28 cellular contexts compared by ENCODE assay signal in the genomic region with DNA sequence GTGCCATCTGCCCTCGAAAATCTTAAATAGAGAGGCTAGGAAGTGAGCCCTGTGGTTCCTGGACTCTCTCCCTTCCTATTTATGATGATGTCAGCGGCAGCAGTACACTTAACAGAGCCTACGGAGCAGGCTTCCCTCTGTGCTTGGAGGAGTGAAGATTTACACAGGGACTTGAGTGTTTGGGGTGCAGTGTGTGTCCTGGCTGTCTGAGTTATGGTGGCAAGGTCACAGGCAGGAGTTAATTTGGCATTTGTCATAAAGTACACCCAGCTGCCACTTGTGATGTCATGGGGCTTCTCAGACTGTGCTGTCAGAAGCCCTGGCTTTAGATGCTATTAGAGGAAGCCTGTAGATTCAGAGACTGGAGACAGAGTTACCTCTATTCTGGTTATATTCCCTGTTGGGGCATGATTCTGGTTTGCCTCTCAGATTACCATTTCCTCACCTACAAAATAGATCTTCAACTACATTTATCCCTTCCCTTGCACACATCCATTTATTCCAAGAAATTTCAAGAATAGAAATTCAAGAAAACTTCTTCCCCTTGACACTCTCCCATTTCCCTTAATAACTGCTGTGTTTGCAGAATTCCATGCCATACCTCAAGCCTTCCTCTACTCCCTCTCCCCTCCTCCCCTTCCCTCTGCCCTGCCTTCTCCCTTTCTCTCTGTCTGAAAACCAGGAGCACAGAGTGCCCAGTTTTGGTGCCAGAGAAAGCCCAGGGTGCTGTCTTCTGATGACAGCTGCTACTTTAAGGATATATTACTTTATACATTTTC.
A peak's percentile ranks its signal among the peaks of the same experiment; 100 is the strongest.
DNase-seq lines count a peak whose midpoint lies in the region; ATAC-seq and TF ChIP-seq lines count a peak whose summit lies in the region.
"Had no signal": no experiment of that assay in that cellular context is flagged by ENCODE, and none has a peak within 500 bp of the region (broad histone marks: within the 10 kb centered on the region; RNA-seq: fewer than 3 reads in every experiment).

No MANE protein-coding gene starts in this region.

- ATAC-seq in HG03378 (IDR thresholded peaks at IDR 0.05; ENCODE audit: unreplicated experiment) (no peak), HG03521 (IDR thresholded peaks at IDR 0.05; ENCODE audit: unreplicated experiment) (no peak)
- ATAC-seq: activated T-helper 17 cell treated with anti-CD3 and anti-CD28 coated beads, Interleukin-2, amount 50 U/mL, for 72 hours; naive thymus-derived CD4-positive, alpha-beta T cell had no signal

- H3K4me1 Mint-ChIP-seq in nephron (peaks cover 68% of the 10 kb centered on the region), type B pancreatic cell (ENCODE audit: unreplicated experiment) (peaks cover 28% of the 10 kb centered on the region)
- H3K4me1 Mint-ChIP-seq: activated CD4-positive, alpha-beta T cell treated with anti-CD3 and anti-CD28 coated beads, Interleukin-2, amount 10 ng/mL, durations not matched to agents 7 days and 5 days; activated T-helper 17 cell treated with anti-CD3 and anti-CD28 coated beads, Interleukin-2, amount 50 U/mL, for 72 hours; B cell; naive thymus-derived CD4-positive, alpha-beta T cell had no signal

- peaks cover 25% of the 10 kb centered on the region for H3K36me3 Mint-ChIP-seq in nephron (ENCODE audit: low read depth)
- H3K36me3 Mint-ChIP-seq in type B pancreatic cell = peaks cover 13% of the 10 kb centered on the region
- H3K36me3 Mint-ChIP-seq: naive thymus-derived CD4-positive, alpha-beta T cell had no signal

- peak overlapping the region; percentile 59 to 95 (median 81) for H3K27ac Mint-ChIP-seq in nephron
- peak overlapping the region; percentile 82 for H3K27ac Mint-ChIP-seq in type B pancreatic cell
- H3K27ac Mint-ChIP-seq: activated CD4-positive, alpha-beta T cell treated with anti-CD3 and anti-CD28 coated beads, Interleukin-2, amount 10 ng/mL, durations not matched to agents 7 days and 5 days; activated T-helper 17 cell treated with anti-CD3 and anti-CD28 coated beads, Interleukin-2, amount 50 U/mL, for 72 hours; B cell; naive thymus-derived CD4-positive, alpha-beta T cell had no signal

- H3K4me3 Mint-ChIP-seq in nephron = peak overlapping the region in 1 of 3 experiments; percentile 31
- no peak overlapping the region for H3K4me3 Mint-ChIP-seq in type B pancreatic cell
- H3K4me3 Mint-ChIP-seq: activated CD4-positive, alpha-beta T cell treated with anti-CD3 and anti-CD28 coated beads, Interleukin-2, amount 10 ng/mL, durations not matched to agents 7 days and 5 days; activated T-helper 17 cell treated with anti-CD3 and anti-CD28 coated beads, Interleukin-2, amount 50 U/mL, for 72 hours; B cell had no signal

- no peak overlapping the region for H3K4me3 ChIP-seq in ascending aorta
- H3K4me3 ChIP-seq: gastrocnemius medialis, tibial artery had no signal

- H3K4me1 ChIP-seq in ascending aorta = peaks cover 4 to 9% of the 10 kb centered on the region in 2 donors
- H3K4me1 ChIP-seq: parathyroid adenoma had no signal

- H3K27me3 ChIP-seq in ascending aorta = no peaks in the 10 kb centered on the region
- H3K27me3 ChIP-seq: brain microvascular endothelial cell, gastrocnemius medialis, tibial artery had no signal

- H3K9me3 Mint-ChIP-seq in nephron = no peaks in the 10 kb centered on the region
- no peaks in the 10 kb centered on the region for H3K9me3 Mint-ChIP-seq in type B pancreatic cell
- H3K9me3 Mint-ChIP-seq: activated CD4-positive, alpha-beta T cell treated with anti-CD3 and anti-CD28 coated beads, Interleukin-2, amount 10 ng/mL, durations not matched to agents 7 days and 5 days; activated T-helper 17 cell treated with anti-CD3 and anti-CD28 coated beads, Interleukin-2, amount 50 U/mL, for 72 hours had no signal

- H3K27me3 Mint-ChIP-seq in nephron (ENCODE audit: low read depth) (peaks cover 3% of the 10 kb centered on the region), type B pancreatic cell (no peaks in the 10 kb centered on the region)
- H3K27me3 Mint-ChIP-seq: activated CD4-positive, alpha-beta T cell treated with anti-CD3 and anti-CD28 coated beads, Interleukin-2, amount 10 ng/mL, durations not matched to agents 7 days and 5 days; activated T-helper 17 cell treated with anti-CD3 and anti-CD28 coated beads, Interleukin-2, amount 50 U/mL, for 72 hours had no signal

- H3K27ac ChIP-seq in ascending aorta = peak overlapping the region; percentile 7 to 18
- H3K27ac ChIP-seq: brain microvascular endothelial cell, gastrocnemius medialis, parathyroid adenoma, VCaP had no signal

- H3K9me3 ChIP-seq in ascending aorta = no peaks in the 10 kb centered on the region
- H3K9me3 ChIP-seq: gastrocnemius medialis, tibial artery had no signal

- H3K36me3 ChIP-seq in ascending aorta = no peaks in the 10 kb centered on the region
- H3K36me3 ChIP-seq: brain microvascular endothelial cell, gastrocnemius medialis had no signal

- intact Hi-C loops in ascending aorta (cut with DNase I) = no loop called here

- DNase-seq in SHP77 (lab: John Stamatoyannopoulos, UW) = peak; percentile 5 to 10
- DNase-seq in SHP77 treated with DMSO at 0.1 percent for 48 hours (lab: John Stamatoyannopoulos, UW) = no peak
- no peak for DNase-seq in ascending aorta (ENCODE audit: low spot score in 2 of 2)
- DNase-seq in type B pancreatic cell (ENCODE audit: extremely low spot score, unreplicated experiment) = no peak
- DNase-seq in stimulated activated CD4-positive, alpha-beta T cell treated with anti-CD3 and anti-CD28 coated beads, Interleukin-15, amount 100 ng/mL, for 24 hours = no peak
- DNase-seq: activated CD4-positive, alpha-beta T cell treated with anti-CD3 and anti-CD28 coated beads, Interleukin-2, amount 10 ng/mL, durations not matched to agents 7 days and 5 days; brain microvascular endothelial cell; COR-L47; effector CD8-positive, alpha-beta T cell; erythroblast; gastrocnemius medialis; Kasumi-1; mesenchymal stem cell; naive thymus-derived CD4-positive, alpha-beta T cell; NCI-H1048; NCI-H187 treated with DMSO at 0.1 percent for 48 hours; NCI-H345; stimulated activated CD4-positive, alpha-beta T cell treated with anti-CD3 and anti-CD28 coated beads, Interleukin-4, amount 100 ng/mL, for 24 hours; stimulated activated naive CD4-positive, alpha-beta T cell treated with Interleukin-2 at 50 U/mL for 16 hours; T-helper 2 cell; tibial artery had no signal

- TF ChIP-seq CTCF in ascending aorta (IDR thresholded peaks at IDR 0.05) (no peak), nephron (IDR thresholded peaks at IDR 0.05; ENCODE audit: unreplicated experiment in 3 of 3) (no peak), type B pancreatic cell (conservative IDR thresholded peaks at IDR 0.05) (no peak)

Comparison
In these comparisons a context has a peak if more than half of its experiments do, and no peak if none do; other contexts are left out.
1. DNase-seq: peak in SHP77 (2 of 2); none in SHP77 treated with DMSO at 0.1 percent for 48 hours (single experiment), ascending aorta (0 of 2), type B pancreatic cell (single experiment) and stimulated activated CD4-positive, alpha-beta T cell treated with anti-CD3 and anti-CD28 coated beads, Interleukin-15, amount 100 ng/mL, for 24 hours (single experiment).